ENCODE assay signal across 24 cellular contexts in the genomic region with DNA sequence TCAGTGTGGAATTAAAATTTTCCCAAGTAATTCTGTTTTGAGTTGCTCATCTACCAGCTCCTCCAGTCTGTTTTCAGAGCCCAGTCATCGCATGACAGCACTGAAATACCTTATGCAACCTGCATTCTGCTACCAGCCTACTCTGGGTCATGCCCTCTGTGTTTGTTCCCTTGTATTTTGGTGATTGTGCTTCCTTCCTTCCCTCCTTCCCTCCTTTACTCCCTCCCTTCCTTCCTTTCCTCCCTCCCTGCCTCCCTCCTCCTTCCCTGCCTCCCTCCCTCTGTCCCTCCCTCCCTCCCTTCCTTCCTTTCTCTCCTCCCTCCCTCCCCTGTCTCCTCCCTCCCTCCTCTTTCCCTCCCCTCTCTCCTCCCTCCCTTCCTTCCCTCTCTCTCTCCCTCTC.
DNase-seq lines count a peak whose midpoint lies in the region; ATAC-seq, FAIRE-seq and TF ChIP-seq lines count a peak whose summit lies in the region.
"Had no signal": no experiment of that assay in that cellular context is flagged by ENCODE, and none has a peak within 500 bp of the region (broad histone marks: within the 10 kb centered on the region; RNA-seq: fewer than 3 reads in every experiment).

No MANE protein-coding gene starts in this region.

- POLR2A ChIA-PET in HepG2 (lab: Yijun Ruan, JAX) (no interaction called here), SK-N-SH (lab: Yijun Ruan, JAX) (no interaction called here)

- no TSS peak for BruUV-seq in HepG2 (replicated peaks; lab: Mats Ljungman, UMichigan)

- no peak for TF ChIP-seq CTCF in HepG2 (CRISPR knock-in tag; IDR thresholded peaks at IDR 0.05)
- TF ChIP-seq CTCF in right lobe of liver (IDR thresholded peaks at IDR 0.05) = no peak
- no peak for TF ChIP-seq CTCF in SK-N-SH (IDR thresholded peaks at IDR 0.05)

- H2AFZ ChIP-seq in HepG2 (ENCODE audit: low read length) (no peak overlapping the region), SK-N-SH (ENCODE audit: low read depth) (peak overlapping the region; percentile 43; the same call in 1 of the 2 replicates)

- no peak overlapping the region for H3K9ac ChIP-seq in HepG2 (ENCODE audit: insufficient read depth, low read depth, low read length)
- H3K9ac ChIP-seq in SK-N-SH = no peak overlapping the region

- H3K4me1 ChIP-seq in HepG2 (ENCODE audit: insufficient read depth, low read length) (no peaks in the 10 kb centered on the region), right lobe of liver (no peaks in the 10 kb centered on the region), SK-N-SH (ENCODE audit: control insufficient read depth in 1 of 2, insufficient read depth in 2 of 2, low read depth in 1 of 2, low read length in 1 of 2) (peaks cover 0 to 5% of the 10 kb centered on the region in 2 experiments; a peak in 1 of 4 replicates)
- H3K4me1 ChIP-seq: SJCRH30 had no signal

- CTCF ChIA-PET in HepG2 (lab: Yijun Ruan, JAX; ENCODE audit: low intra/inter-chr PET ratio, low total read pairs) = no interaction called here
- CTCF ChIA-PET in SK-N-SH (lab: Yijun Ruan, JAX) = no interaction called here

- TF ChIP-seq RAD21 in HepG2 (CRISPR knock-in tag; IDR thresholded peaks at IDR 0.05) = no peak
- no peak for TF ChIP-seq RAD21 in SK-N-SH (IDR thresholded peaks at IDR 0.05; ENCODE audit: low read length)

- H3K79me2 ChIP-seq in HepG2 (ENCODE audit: insufficient read depth, low read length) = no peaks in the 10 kb centered on the region
- no peaks in the 10 kb centered on the region for H3K79me2 ChIP-seq in SK-N-SH (ENCODE audit: insufficient read depth)

- intact Hi-C loops in HepG2 (cut with micrococcal nuclease; ENCODE audit: unreplicated experiment) (no loop called here), right lobe of liver (cut with DNase I) (no loop called here)

- no peak for FAIRE-seq in HepG2 (lab: Jason Lieb, UNC)

- H3K27me3 ChIP-seq in HepG2 (ENCODE audit: control insufficient read depth in 1 of 2, insufficient read depth in 2 of 2, low read length in 2 of 2) (no peaks in the 10 kb centered on the region), right lobe of liver (no peaks in the 10 kb centered on the region), SK-N-SH (ENCODE audit: insufficient read depth) (no peaks in the 10 kb centered on the region)
- H3K27me3 ChIP-seq: cardiac muscle cell, dorsolateral prefrontal cortex, SJCRH30 had no signal

- 33% methylated on average over 1 of the region's 1 CpG for WGBS in HepG2 (ENCODE audit: low lambda C conversion rate)
- 60% methylated on average over 1 of the region's 1 CpG for WGBS in right lobe of liver (ENCODE audit: insufficient coverage, low coverage, low lambda C conversion rate, missing lambda C conversion rate)
- WGBS in SK-N-SH (ENCODE audit: low lambda C conversion rate) = 100% methylated on average over 1 of the region's 1 CpG

- DNase-seq in HepG2 (ENCODE audit: low spot score) (no peak), right lobe of liver (no peak), SK-N-SH (no peak), glomerular visceral epithelial cell (ENCODE audit: extremely low spot score) (peak; percentile 17), NCI-H2196 treated with DMSO at 0.1 percent for 48 hours (lab: John Stamatoyannopoulos, UW; ENCODE audit: unreplicated experiment) (no peak)
- DNase-seq: 8988T; activated CD8-positive, alpha-beta memory T cell treated with anti-CD3 and anti-CD28 coated beads for 24 hours; C1 segment of cervical spinal cord; DMS 273 treated with DMSO at 0.1 percent for 48 hours; dorsolateral prefrontal cortex; head of caudate nucleus; midbrain; NCI-H1092; NCI-H524 treated with DMSO at 0.1 percent for 48 hours; nephron progenitor cell; SJCRH30; stimulated activated CD4-positive, alpha-beta T cell treated with anti-CD3 and anti-CD28 coated beads, Interleukin-12 subunit alpha, Interleukin-12 subunit beta, amount 100 ng/mL, for 4 hours had no signal

- H3K9me3 ChIP-seq in HepG2 (ENCODE audit: low read length) (no peaks in the 10 kb centered on the region), right lobe of liver (no peaks in the 10 kb centered on the region), SK-N-SH (no peaks in the 10 kb centered on the region)
- H3K9me3 ChIP-seq: SJCRH30 had no signal

- no peak for TF ChIP-seq POLR2A in HepG2 (IDR thresholded peaks at IDR 0.05; ENCODE audit: insufficient read depth in 1 of 2, low read depth in 2 of 2, low read length in 2 of 2)
- no peak for TF ChIP-seq POLR2A in right lobe of liver (IDR thresholded peaks at IDR 0.05)

- H3K4me2 ChIP-seq in HepG2 (ENCODE audit: low read depth, low read length) = no peak overlapping the region
- no peak overlapping the region for H3K4me2 ChIP-seq in SK-N-SH

- peaks cover 12% of the 10 kb centered on the region for H3F3A ChIP-seq in SK-N-SH (replicated peaks; ENCODE audit: insufficient read depth)

- H3K27ac ChIP-seq in HepG2 (ENCODE audit: extremely low read length, insufficient read depth, low read length) (no peak overlapping the region), right lobe of liver (no peak overlapping the region), SK-N-SH (ENCODE audit: low read depth in 2 of 2, low read length in 1 of 2) (peak overlapping the region in 1 of 2 experiments; percentile 76; a peak in 2 of 4 replicates)
- H3K27ac ChIP-seq: cardiac muscle cell, dorsolateral prefrontal cortex, SJCRH30 had no signal

- no peak overlapping the region for H3K4me3 ChIP-seq in HepG2 (replicated peaks in 1 of 3; ENCODE audit: insufficient read depth in 1 of 3, low read depth in 2 of 3, low read length in 3 of 3)
- H3K4me3 ChIP-seq in right lobe of liver = no peak overlapping the region
- no peak overlapping the region for H3K4me3 ChIP-seq in SK-N-SH (ENCODE audit: low read depth in 2 of 2, low read length in 1 of 2)
- H3K4me3 ChIP-seq: cardiac muscle cell, dorsolateral prefrontal cortex, SJCRH30 had no signal

- no peaks in the 10 kb centered on the region for H4K20me1 ChIP-seq in HepG2 (ENCODE audit: insufficient read depth, low read length)
- H4K20me1 ChIP-seq in SK-N-SH (ENCODE audit: insufficient read depth) = no peaks in the 10 kb centered on the region

- H3K36me3 ChIP-seq in HepG2 (replicated peaks in 1 of 2; ENCODE audit: control insufficient read depth in 1 of 2, insufficient read depth in 2 of 2, low read length in 2 of 2) = no peaks in the 10 kb centered on the region
- H3K36me3 ChIP-seq in right lobe of liver = no peaks in the 10 kb centered on the region
- H3K36me3 ChIP-seq in SK-N-SH (replicated peaks in 1 of 2; ENCODE audit: control insufficient read depth in 1 of 2, insufficient read depth in 2 of 2, low read length in 1 of 2) = no peaks in the 10 kb centered on the region
- H3K36me3 ChIP-seq: cardiac muscle cell, SJCRH30 had no signal

- no peaks in the 10 kb centered on the region for H3K9me2 ChIP-seq in SK-N-SH

- in situ Hi-C loops in HepG2 (cut with HindIII; ENCODE audit: extremely low pct_ligation_motif_present, low pct_unique_long_range_greater_than_20kb) = no loop called here

- TF ChIP-seq EP300 in HepG2 (IDR thresholded peaks at IDR 0.05; ENCODE audit: low read depth in 2 of 2, low read length in 2 of 2) = no peak
- no peak for TF ChIP-seq EP300 in HepG2 (CRISPR knock-in tag; IDR thresholded peaks at IDR 0.05; ENCODE audit: borderline replicate concordance)
- TF ChIP-seq EP300 in SK-N-SH (IDR thresholded peaks at IDR 0.05; ENCODE audit: borderline replicate concordance in 1 of 2, low read depth in 1 of 2, low read length in 1 of 2) = no peak

- ATAC-seq in HepG2 = no peak
- no peak for ATAC-seq in right lobe of liver
- ATAC-seq in HG03442 (IDR thresholded peaks at IDR 0.05; ENCODE audit: unreplicated experiment) = no peak
- no peak for ATAC-seq in HG03565 (IDR thresholded peaks at IDR 0.05; ENCODE audit: unreplicated experiment)
- ATAC-seq in HG03280 (IDR thresholded peaks at IDR 0.05; ENCODE audit: unreplicated experiment) = no peak
- ATAC-seq: activated CD4-positive, CD25-positive, alpha-beta regulatory T cell treated with anti-CD3 and anti-CD28 coated beads, Interleukin-2, amount 50 U/mL, for 24 hours; esophagus mucosa; stimulated activated effector memory CD8-positive, alpha-beta T cell treated with anti-CD3 and anti-CD28 coated beads, Interleukin-12 subunit alpha, Interleukin-12 subunit beta, amount 100 ng/mL, for 72 hours had no signal

TF ChIP-seq in HepG2, 621 proteins besides CTCF, POLR2A, EP300 and RAD21:
- peak; percentile 57 for TF ChIP-seq HNRNPK (IDR thresholded peaks at IDR 0.05; ENCODE audit: low read depth, low read length, poor library complexity, severe bottlenecking)
- TF ChIP-seq GFI1 (CRISPR knock-in tag; IDR thresholded peaks at IDR 0.05; ENCODE audit: borderline replicate concordance) = no peak

TF ChIP-seq in SK-N-SH, 30 proteins besides CTCF, POLR2A, EP300 and RAD21:
- TF ChIP-seq EZH2phosphoT487 (IDR thresholded peaks at IDR 0.05; ENCODE audit: borderline replicate concordance, low read depth) (no peak), GATA2 (CRISPR knock-in tag; IDR thresholded peaks at IDR 0.05) (no peak), FOXM1 (IDR thresholded peaks at IDR 0.05; ENCODE audit: low read depth) (no peak), FOSL2 (IDR thresholded peaks at IDR 0.05; ENCODE audit: borderline replicate concordance, low read depth) (no peak), TAF1 (IDR thresholded peaks at IDR 0.05; ENCODE audit: borderline replicate concordance, low read depth, low read length) (no peak)
- TF ChIP-seq, protein P1, sequence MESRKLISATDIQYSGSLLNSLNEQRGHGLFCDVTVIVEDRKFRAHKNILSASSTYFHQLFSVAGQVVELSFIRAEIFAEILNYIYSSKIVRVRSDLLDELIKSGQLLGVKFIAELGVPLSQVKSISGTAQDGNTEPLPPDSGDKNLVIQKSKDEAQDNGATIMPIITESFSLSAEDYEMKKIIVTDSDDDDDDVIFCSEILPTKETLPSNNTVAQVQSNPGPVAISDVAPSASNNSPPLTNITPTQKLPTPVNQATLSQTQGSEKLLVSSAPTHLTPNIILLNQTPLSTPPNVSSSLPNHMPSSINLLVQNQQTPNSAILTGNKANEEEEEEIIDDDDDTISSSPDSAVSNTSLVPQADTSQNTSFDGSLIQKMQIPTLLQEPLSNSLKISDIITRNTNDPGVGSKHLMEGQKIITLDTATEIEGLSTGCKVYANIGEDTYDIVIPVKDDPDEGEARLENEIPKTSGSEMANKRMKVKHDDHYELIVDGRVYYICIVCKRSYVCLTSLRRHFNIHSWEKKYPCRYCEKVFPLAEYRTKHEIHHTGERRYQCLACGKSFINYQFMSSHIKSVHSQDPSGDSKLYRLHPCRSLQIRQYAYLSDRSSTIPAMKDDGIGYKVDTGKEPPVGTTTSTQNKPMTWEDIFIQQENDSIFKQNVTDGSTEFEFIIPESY (IDR thresholded peaks at IDR 0.05; ENCODE audit: borderline replicate concordance, low read depth) = no peak
